In genomic region chr19:28665748-28666147, GRCh38 we compare ENCODE assay signal across 23 cellular contexts.
A peak's percentile ranks its signal among the peaks of the same experiment; 100 is the strongest.
DNase-seq lines count a peak whose midpoint lies in the region; ATAC-seq, FAIRE-seq and TF ChIP-seq lines count a peak whose summit lies in the region.
"Had no signal": no experiment of that assay in that cellular context is flagged by ENCODE, and none has a peak within 500 bp of the region (broad histone marks: within the 10 kb centered on the region; RNA-seq: fewer than 3 reads in every experiment).

No MANE protein-coding gene starts in this region.

- DNase-seq in HepG2 (ENCODE audit: low spot score): no peak
- no peak for DNase-seq in right lobe of liver
- no peak for DNase-seq in K562 (ENCODE audit: extremely low read depth in 1 of 4, low spot score in 3 of 4)
- no peak for DNase-seq in NCI-H146 (lab: John Stamatoyannopoulos, UW)
- no peak for DNase-seq in posterior cingulate gyrus
- DNase-seq: ACHN; BE2C; C1 segment of cervical spinal cord; CD4-positive, alpha-beta memory T cell; CD4-positive, CD25-positive, alpha-beta regulatory T cell; CD8-positive, alpha-beta memory T cell; COR-L47; DMS 273 treated with DMSO at 0.1 percent for 48 hours; DMS153; DMS53; DMS79; DND-41; EL; GDM1 had no signal

- H4K20me1 ChIP-seq in HepG2 (ENCODE audit: insufficient read depth, low read length) (no peaks in the 10 kb centered on the region), K562 (replicated peaks; ENCODE audit: control insufficient read depth, insufficient read depth, low read length) (no peaks in the 10 kb centered on the region)
- H4K20me1 ChIP-seq: BLaER1 had no signal

- 5% methylated on average over 1 of the region's 1 CpG for WGBS in HepG2 (ENCODE audit: low lambda C conversion rate)
- 38% methylated on average over 1 of the region's 1 CpG for WGBS in right lobe of liver (ENCODE audit: insufficient coverage, low coverage, low lambda C conversion rate, missing lambda C conversion rate)
- 47% methylated on average over 1 of the region's 1 CpG for WGBS in K562 (ENCODE audit: insufficient coverage, low coverage, missing lambda C conversion rate)

- H2AFZ ChIP-seq in HepG2 (ENCODE audit: low read length) (no peak overlapping the region), K562 (ENCODE audit: low read depth, low read length) (no peak overlapping the region)

- no peak overlapping the region for H3K4me2 ChIP-seq in HepG2 (ENCODE audit: low read depth, low read length)
- H3K4me2 ChIP-seq in K562 (ENCODE audit: insufficient read depth, low read length): no peak overlapping the region
- H3K4me2 ChIP-seq: BLaER1 had no signal

- no peaks in the 10 kb centered on the region for H3K9me1 ChIP-seq in K562 (ENCODE audit: control insufficient read depth, insufficient read depth, low read length)

- H3K27ac ChIP-seq in HepG2 (ENCODE audit: extremely low read length, insufficient read depth, low read length) (no peak overlapping the region), right lobe of liver (no peak overlapping the region), K562 (ENCODE audit: extremely low read depth, low read depth, low read length) (no peak overlapping the region)
- H3K27ac ChIP-seq: 22Rv1, BLaER1 had no signal

- ATAC-seq in HepG2 (no peak), right lobe of liver (no peak), K562 (no peak)
- ATAC-seq: GM12878 had no signal

- H3K9ac ChIP-seq in HepG2 (ENCODE audit: insufficient read depth, low read depth, low read length): no peak overlapping the region
- H3K9ac ChIP-seq in K562 (ENCODE audit: insufficient read depth in 1 of 2, low read depth in 2 of 2, low read length in 2 of 2): no peak overlapping the region
- H3K9ac ChIP-seq: BLaER1 had no signal

- TF ChIP-seq POLR2A in HepG2 (IDR thresholded peaks at IDR 0.05; ENCODE audit: insufficient read depth in 1 of 2, low read depth in 2 of 2, low read length in 2 of 2): no peak
- TF ChIP-seq POLR2A in right lobe of liver (IDR thresholded peaks at IDR 0.05): no peak
- no peak for TF ChIP-seq POLR2A in K562 (conservative IDR thresholded peaks at IDR 0.05)

- TF ChIP-seq CTCF in HepG2 (CRISPR knock-in tag; IDR thresholded peaks at IDR 0.05) (no peak), right lobe of liver (IDR thresholded peaks at IDR 0.05) (no peak), K562 (IDR thresholded peaks at IDR 0.05 in 2 of 3, conservative IDR thresholded peaks at IDR 0.05 in 1 of 3; ENCODE audit: insufficient read depth in 2 of 3, low read depth in 1 of 3, low read length in 3 of 3) (no peak)

- no peak for TF ChIP-seq EP300 in HepG2 (IDR thresholded peaks at IDR 0.05; ENCODE audit: low read depth in 2 of 2, low read length in 2 of 2)
- TF ChIP-seq EP300 in HepG2 (CRISPR knock-in tag; IDR thresholded peaks at IDR 0.05; ENCODE audit: borderline replicate concordance): no peak
- no peak for TF ChIP-seq EP300 in K562 (IDR thresholded peaks at IDR 0.05; ENCODE audit: low read length)

- POLR2A ChIA-PET in HepG2 (lab: Yijun Ruan, JAX) (no interaction called here), K562 (lab: Yijun Ruan, JAX) (interaction anchor here (0.7 kb wide), 1 partner anchor 415 kb away, joined by 3 read pairs; no protein-coding TSS in a partner anchor)

- H3K9me3 ChIP-seq in HepG2 (ENCODE audit: low read length) (peaks cover 100% of the 10 kb centered on the region), right lobe of liver (no peaks in the 10 kb centered on the region), K562 (replicated peaks; ENCODE audit: control insufficient read depth, insufficient read depth, low read depth, low read length) (peaks cover 11% of the 10 kb centered on the region)
- H3K9me3 ChIP-seq: BE2C had no signal

- intact Hi-C loops in HepG2 (cut with micrococcal nuclease; ENCODE audit: unreplicated experiment): no loop called here
- intact Hi-C loops in right lobe of liver (cut with DNase I): no loop called here
- intact Hi-C loops in K562 (cut with micrococcal nuclease): no loop called here
- intact Hi-C loops in posterior cingulate gyrus (cut with DNase I): no loop called here

- H3K4me1 ChIP-seq in HepG2 (ENCODE audit: insufficient read depth, low read length): no peaks in the 10 kb centered on the region
- no peaks in the 10 kb centered on the region for H3K4me1 ChIP-seq in right lobe of liver
- no peaks in the 10 kb centered on the region for H3K4me1 ChIP-seq in K562 (replicated peaks in 1 of 2; ENCODE audit: control insufficient read depth in 2 of 2, insufficient read depth in 2 of 2, low read length in 2 of 2)
- H3K4me1 ChIP-seq: BE2C, BLaER1 had no signal

- CTCF ChIA-PET in HepG2 (lab: Yijun Ruan, JAX; ENCODE audit: low intra/inter-chr PET ratio, low total read pairs): no interaction called here
- CTCF ChIA-PET in K562 (lab: Yijun Ruan, JAX; ENCODE audit: low intra/inter-chr PET ratio): no interaction called here

- no peaks in the 10 kb centered on the region for H3K27me3 ChIP-seq in HepG2 (ENCODE audit: control insufficient read depth in 1 of 2, insufficient read depth in 2 of 2, low read length in 2 of 2)
- no peaks in the 10 kb centered on the region for H3K27me3 ChIP-seq in right lobe of liver
- H3K27me3 ChIP-seq in K562 (ENCODE audit: control insufficient read depth in 2 of 2, insufficient read depth in 2 of 2, low read length in 2 of 2): no peaks in the 10 kb centered on the region
- H3K27me3 ChIP-seq: BE2C, BLaER1 had no signal

- H3K79me2 ChIP-seq in HepG2 (ENCODE audit: insufficient read depth, low read length) (no peaks in the 10 kb centered on the region), K562 (ENCODE audit: control insufficient read depth, insufficient read depth, low read length) (no peaks in the 10 kb centered on the region)

- H3K36me3 ChIP-seq in HepG2 (replicated peaks in 1 of 2; ENCODE audit: control insufficient read depth in 1 of 2, insufficient read depth in 2 of 2, low read length in 2 of 2) (no peaks in the 10 kb centered on the region), right lobe of liver (no peaks in the 10 kb centered on the region), K562 (ENCODE audit: control insufficient read depth, insufficient read depth, low read length) (no peaks in the 10 kb centered on the region)
- H3K36me3 ChIP-seq: BE2C, BLaER1 had no signal

- BruUV-seq in HepG2 (replicated peaks; lab: Mats Ljungman, UMichigan): no TSS peak
- BruUV-seq in K562 (replicated peaks; lab: Mats Ljungman, UMichigan): no TSS peak

- TF ChIP-seq RAD21 in HepG2 (CRISPR knock-in tag; IDR thresholded peaks at IDR 0.05): no peak
- TF ChIP-seq RAD21 in K562 (CRISPR knock-in tag; conservative IDR thresholded peaks at IDR 0.05 in 1 of 2, IDR thresholded peaks at IDR 0.05 in 1 of 2): no peak

- H3K4me3 ChIP-seq in HepG2 (replicated peaks in 1 of 3; ENCODE audit: insufficient read depth in 1 of 3, low read depth in 2 of 3, low read length in 3 of 3) (no peak overlapping the region), right lobe of liver (no peak overlapping the region), K562 (no peak overlapping the region)
- H3K4me3 ChIP-seq: BLaER1, GM12878 had no signal

- no peak for FAIRE-seq in HepG2 (lab: Jason Lieb, UNC)
- FAIRE-seq in K562 (lab: Jason Lieb, UNC): no peak
- FAIRE-seq: GM12892 had no signal

- in situ Hi-C loops in HepG2 (cut with HindIII; ENCODE audit: extremely low pct_ligation_motif_present, low pct_unique_long_range_greater_than_20kb) (no loop called here), K562 (cut with MboI) (no loop called here)

TF ChIP-seq in HepG2, 621 proteins besides CTCF, POLR2A, EP300 and RAD21:
- TF ChIP-seq MAFK (conservative IDR thresholded peaks at IDR 0.05 in 1 of 2, IDR thresholded peaks at IDR 0.05 in 1 of 2; ENCODE audit: low read length in 2 of 2) (peak; percentile 85 to 92), SALL1 (CRISPR knock-in tag; IDR thresholded peaks at IDR 0.05) (no peak), ATF7-NPFF (CRISPR knock-in tag; IDR thresholded peaks at IDR 0.05; ENCODE audit: low read depth) (no peak), MAFF (IDR thresholded peaks at IDR 0.05; ENCODE audit: low read depth, low read length) (peak; percentile 87)

TF ChIP-seq in K562, 482 proteins besides CTCF, POLR2A, EP300 and RAD21:
- TF ChIP-seq PCBP2 (IDR thresholded peaks at IDR 0.05; ENCODE audit: low read depth, low read length, poor library complexity, severe bottlenecking): no peak
- TF ChIP-seq ZNF316 (IDR thresholded peaks at IDR 0.05): peak; percentile 87
- TF ChIP-seq C11orf30 (IDR thresholded peaks at IDR 0.05; ENCODE audit: low read depth): peak; percentile 76
- TF ChIP-seq NONO (IDR thresholded peaks at IDR 0.05; ENCODE audit: low read depth in 2 of 2, low read length in 1 of 2): no peak
- peak; percentile 68 for TF ChIP-seq MAFG (tag; conservative IDR thresholded peaks at IDR 0.05)
- TF ChIP-seq BMI1 (IDR thresholded peaks at IDR 0.05; ENCODE audit: low read length): no peak
- TF ChIP-seq PPARD (CRISPR knock-in tag; IDR thresholded peaks at IDR 0.05): no peak
- peak; percentile 82 for TF ChIP-seq MAFF (IDR thresholded peaks at IDR 0.05; ENCODE audit: low read length)
- peak; percentile 86 for TF ChIP-seq MAFK (IDR thresholded peaks at IDR 0.05; ENCODE audit: low read length)

Comparison
In these comparisons a context has a peak if more than half of its experiments do, and no peak if none do; other contexts are left out.
1. Of the 241 proteins assayed by ChIP-seq in both HepG2 and K562: peak only in HepG2: none; only in K562: MAFG; in both: MAFF and MAFK; in neither: 238.